8 cellular contexts compared by ENCODE assay signal in the genomic region with DNA sequence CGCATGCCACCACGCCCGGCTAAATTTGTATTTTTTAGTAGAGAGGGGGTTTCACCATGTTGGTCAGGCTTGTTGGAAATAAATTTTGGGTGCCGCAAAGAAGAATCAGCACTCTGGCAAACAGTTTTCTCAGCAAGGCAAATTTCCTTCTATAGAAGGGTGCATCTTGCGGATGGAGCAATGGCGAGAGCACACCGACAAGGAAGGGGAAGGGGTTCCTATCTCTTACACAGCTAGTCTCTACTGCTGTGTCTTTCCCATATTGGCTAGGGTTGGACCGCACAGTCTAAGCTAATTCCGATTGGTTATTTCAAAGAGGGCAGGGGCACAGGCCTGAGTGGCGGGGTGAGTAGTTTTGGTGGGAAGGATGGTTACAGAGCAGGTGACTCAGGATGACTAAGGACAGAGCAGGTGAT. TPM values are rescaled to one million over a fixed set of nuclear protein-coding genes. Genes with fewer than 3 reads are reported as not detected.
DNase-seq lines count a peak whose midpoint lies in the region; TF ChIP-seq lines count a peak whose summit lies in the region.

No MANE protein-coding gene starts in this region.

- WGBS in HUES64 = 70% methylated on average over 10 of the region's 10 CpGs

- H3K9me3 ChIP-seq in HUES64 (ENCODE audit: insufficient read depth, low read depth, low read length) (no peaks in the 10 kb centered on the region), mucosa of rectum (ENCODE audit: control insufficient read depth in 2 of 2, low read length in 2 of 2) (no peaks in the 10 kb centered on the region)

- H3K27me3 ChIP-seq in HUES64 (ENCODE audit: insufficient read depth, low read length) = no peaks in the 10 kb centered on the region
- no peaks in the 10 kb centered on the region for H3K27me3 ChIP-seq in brain microvascular endothelial cell (replicated peaks)
- no peaks in the 10 kb centered on the region for H3K27me3 ChIP-seq in mucosa of rectum (ENCODE audit: control insufficient read depth in 2 of 2, insufficient read depth in 2 of 2, low read length in 2 of 2)

- in situ Hi-C loops in brain microvascular endothelial cell (cut with HindIII; ENCODE audit: low pct_ligation_motif_present, low sequenced_read_pairs) = loop anchor here (25.0 kb wide), 1 partner anchor 106 kb away; no protein-coding TSS in a partner anchor

- H3K36me3 ChIP-seq in HUES64 (ENCODE audit: insufficient read depth, low read length) (peaks cover 18% of the 10 kb centered on the region), brain microvascular endothelial cell (replicated peaks) (no peaks in the 10 kb centered on the region), mucosa of rectum (ENCODE audit: control insufficient read depth in 2 of 2, insufficient read depth in 2 of 2, low read length in 2 of 2) (no peaks in the 10 kb centered on the region)

- H3K27ac ChIP-seq in HUES64 (ENCODE audit: low read depth, low read length) = no peak overlapping the region
- no peak overlapping the region for H3K27ac ChIP-seq in brain microvascular endothelial cell
- H3K27ac ChIP-seq in mucosa of rectum (ENCODE audit: low read depth in 2 of 2, low read length in 2 of 2) = no peak overlapping the region

- POLR2A ChIA-PET in AG04449 (lab: Yijun Ruan, JAX) = interaction anchor here (1.0 to 1.6 kb wide), 4 partner anchors 9 to 239 kb away, joined by 3 to 7 read pairs (median 4); no protein-coding TSS in a partner anchor

- TF ChIP-seq CTCF in AG04449 (IDR thresholded peaks at IDR 0.05; ENCODE audit: insufficient read depth, low read length, missing control alignments) = no peak
- TF ChIP-seq CTCF in brain microvascular endothelial cell (IDR thresholded peaks at IDR 0.05; ENCODE audit: low read depth, low read length, missing control alignments) = no peak

- CTCF ChIA-PET in AG04449 (lab: Yijun Ruan, JAX) = interaction anchor here (0.9 to 15.5 kb wide), 8 partner anchors 7 to 150 kb away, joined by 3 to 148 read pairs (median 4); no protein-coding TSS in a partner anchor

- H3K4me1 ChIP-seq in HUES64 (ENCODE audit: insufficient read depth, low read length) = no peaks in the 10 kb centered on the region
- peaks cover 11 to 14% of the 10 kb centered on the region in 2 donors for H3K4me1 ChIP-seq in mucosa of rectum (ENCODE audit: control insufficient read depth in 2 of 2, insufficient read depth in 2 of 2, low read length in 2 of 2)

- H3K4me3 ChIP-seq in AG04449 (ENCODE audit: low read depth, low read length) (peak overlapping the region; percentile 91), HUES64 (ENCODE audit: low read length) (peak overlapping the region; percentile 98), brain microvascular endothelial cell (ENCODE audit: low read depth, low read length) (peak overlapping the region; percentile 94), mucosa of rectum (ENCODE audit: low read length in 2 of 2) (peak overlapping the region; percentile 83 to 96)

- DNase-seq in AG04449 (ENCODE audit: low read depth, low spot score) = no peak
- DNase-seq in brain microvascular endothelial cell = no peak
- DNase-seq in foreskin melanocyte = no peak
- DNase-seq in NCI-H187 treated with DMSO at 0.1 percent for 48 hours (lab: John Stamatoyannopoulos, UW) = no peak
- DNase-seq in SW 1271 (lab: John Stamatoyannopoulos, UW) = no peak
- DNase-seq in NCI-H2029 treated with DMSO at 0.1 percent for 48 hours (lab: John Stamatoyannopoulos, UW) = no peak

- H3K9ac ChIP-seq in HUES64 (ENCODE audit: low read depth, low read length) (peak overlapping the region; percentile 93), mucosa of rectum (ENCODE audit: low read depth in 1 of 2, low read length in 2 of 2) (peak overlapping the region; percentile 78 to 90)

RNA-seq across cellular contexts. Expression of a gene that starts 0.7 kb away (rescaled TPM):
- 62.7 TPM for polyA plus RNA-seq in HUES64 (2013, experiment 1 of 2)
- 63.6 TPM for polyA plus RNA-seq in HUES64 (2013, experiment 2 of 2)

RNA-seq across cellular contexts. Expression of a gene that starts 30.3 kb away (rescaled TPM):
- polyA plus RNA-seq in HUES64 (2013, experiment 1 of 2) = 2.1 TPM
- polyA plus RNA-seq in HUES64 (2013, experiment 2 of 2) = 2.0 TPM

RNA-seq across cellular contexts. Expression of a gene that starts 53.0 kb away (rescaled TPM):
- not detected for polyA plus RNA-seq in HUES64 (2013, experiment 1 of 2)
- polyA plus RNA-seq in HUES64 (2013, experiment 2 of 2) = 0.19 TPM
